Comparison of ENCODE assay signal across 26 cellular contexts in genomic region chr11:14229472-14229871, GRCh38.
DNase-seq lines count a peak whose midpoint lies in the region; ATAC-seq and TF ChIP-seq lines count a peak whose summit lies in the region.
"Had no signal": no experiment of that assay in that cellular context is flagged by ENCODE, and none has a peak within 500 bp of the region (broad histone marks: within the 10 kb centered on the region; RNA-seq: fewer than 3 reads in every experiment).

No MANE protein-coding gene starts in this region.

- H3K36me3 Mint-ChIP-seq in neural progenitor cell = peaks cover 2% of the 10 kb centered on the region
- H3K36me3 Mint-ChIP-seq: CD14-positive monocyte; CD8-positive, alpha-beta memory T cell had no signal

- H3K27ac ChIP-seq in neural progenitor cell (no peak overlapping the region), left ventricle myocardium inferior (replicated peaks) (no peak overlapping the region)
- H3K27ac ChIP-seq: 22Rv1, HL-60, SJSA1 had no signal

- no peaks in the 10 kb centered on the region for H3F3A ChIP-seq in neural progenitor cell (ENCODE audit: low read depth)

- no peaks in the 10 kb centered on the region for H3K79me2 ChIP-seq in neural progenitor cell (ENCODE audit: low read depth)

- TF ChIP-seq CTCF in neural progenitor cell (IDR thresholded peaks at IDR 0.05) = no peak
- TF ChIP-seq CTCF in left ventricle myocardium inferior (IDR thresholded peaks at IDR 0.05; ENCODE audit: borderline replicate concordance) = no peak

- H3K27me3 Mint-ChIP-seq in neural progenitor cell (ENCODE audit: insufficient read depth, low read depth) = peaks cover 4% of the 10 kb centered on the region

- H3K4me3 ChIP-seq in iPS-15b (ENCODE audit: low read depth, low read length) (peak overlapping the region; percentile 24), neural progenitor cell (no peak overlapping the region), left ventricle myocardium inferior (no peak overlapping the region)
- H3K4me3 ChIP-seq: K562, SJSA1 had no signal

- no peak overlapping the region for H2AFZ ChIP-seq in neural progenitor cell (replicated peaks)

- H3K27me3 ChIP-seq in iPS-15b (ENCODE audit: control insufficient read depth, insufficient read depth, low read length) (peaks cover 4% of the 10 kb centered on the region), neural progenitor cell (no peaks in the 10 kb centered on the region), left ventricle myocardium inferior (ENCODE audit: low read depth) (peaks cover 65% of the 10 kb centered on the region)
- H3K27me3 ChIP-seq: SJSA1 had no signal

- no peak for ATAC-seq in HG03354 (IDR thresholded peaks at IDR 0.05; ENCODE audit: poor library complexity, severe bottlenecking, unreplicated experiment)
- no peak for ATAC-seq in GM21737 (IDR thresholded peaks at IDR 0.05; ENCODE audit: unreplicated experiment)
- ATAC-seq: K562 had no signal

- no peaks in the 10 kb centered on the region for H3K9me3 Mint-ChIP-seq in neural progenitor cell

- peak overlapping the region; percentile 54 for H3K4me2 ChIP-seq in neural progenitor cell

- H3K9me3 ChIP-seq in iPS-15b (ENCODE audit: control insufficient read depth, insufficient read depth, low read length) = no peaks in the 10 kb centered on the region
- no peaks in the 10 kb centered on the region for H3K9me3 ChIP-seq in neural progenitor cell (ENCODE audit: low read depth)
- H3K9me3 ChIP-seq in left ventricle myocardium inferior (replicated peaks) = peaks cover 30% of the 10 kb centered on the region
- H3K9me3 ChIP-seq: BE2C, SJSA1 had no signal

- H4K20me1 ChIP-seq in neural progenitor cell (ENCODE audit: low read depth) = no peaks in the 10 kb centered on the region

- H3K4me1 ChIP-seq in iPS-15b (ENCODE audit: control insufficient read depth, insufficient read depth, low read length) (peaks cover 23% of the 10 kb centered on the region), neural progenitor cell (peaks cover 24% of the 10 kb centered on the region), left ventricle myocardium inferior (no peaks in the 10 kb centered on the region)
- H3K4me1 ChIP-seq: BE2C, SJSA1 had no signal

- H3K9ac ChIP-seq in iPS-15b (ENCODE audit: low read depth, low read length) = no peak overlapping the region
- no peak overlapping the region for H3K9ac ChIP-seq in neural progenitor cell

- no peak overlapping the region for H3K4me3 Mint-ChIP-seq in neural progenitor cell
- H3K4me3 Mint-ChIP-seq: CD14-positive monocyte; CD8-positive, alpha-beta memory T cell had no signal

- H3K36me3 ChIP-seq in iPS-15b (ENCODE audit: control insufficient read depth, insufficient read depth, low read length) (no peaks in the 10 kb centered on the region), neural progenitor cell (no peaks in the 10 kb centered on the region), left ventricle myocardium inferior (no peaks in the 10 kb centered on the region)
- H3K36me3 ChIP-seq: BE2C, SJSA1 had no signal

- H3K27ac Mint-ChIP-seq in neural progenitor cell = no peak overlapping the region
- H3K27ac Mint-ChIP-seq: CD14-positive monocyte had no signal

- DNase-seq in NCI-H1417 (lab: John Stamatoyannopoulos, UW) (peak in 2 of 3 experiments; percentile 5 to 24), NCI-H1417 treated with DMSO at 0.1 percent for 48 hours (lab: John Stamatoyannopoulos, UW) (no peak), neural progenitor cell (ENCODE audit: low spot score) (no peak), NCI-H1092 (lab: John Stamatoyannopoulos, UW) (no peak), left ventricle myocardium inferior (no peak)
- DNase-seq: ACHN; BE2C; CD8-positive, alpha-beta memory T cell; DMS 273 treated with DMSO at 0.1 percent for 48 hours; DMS79; HCEC 1CT; Kasumi-1; NCI-H1105 treated with DMSO at 0.1 percent for 48 hours; NCI-H1694; NCI-H2029 treated with DMSO at 0.1 percent for 48 hours; NCI-H526 treated with DMSO at 0.1 percent for 48 hours; Right ventricle myocardium superior; RPMI8226 had no signal

- intact Hi-C loops in left ventricle myocardium inferior (cut with micrococcal nuclease) = no loop called here

- peaks cover 15% of the 10 kb centered on the region for H3K4me1 Mint-ChIP-seq in neural progenitor cell
- H3K4me1 Mint-ChIP-seq: CD14-positive monocyte had no signal

Comparison
In these comparisons a context has a peak if more than half of its experiments do, and no peak if none do; other contexts are left out.
1. DNase-seq: peak in NCI-H1417 (2 of 3); none in NCI-H1417 treated with DMSO at 0.1 percent for 48 hours (single experiment), neural progenitor cell (single experiment), NCI-H1092 (single experiment) and left ventricle myocardium inferior (single experiment).